Comparison of ENCODE assay signal across 12 cellular contexts in the genomic region with DNA sequence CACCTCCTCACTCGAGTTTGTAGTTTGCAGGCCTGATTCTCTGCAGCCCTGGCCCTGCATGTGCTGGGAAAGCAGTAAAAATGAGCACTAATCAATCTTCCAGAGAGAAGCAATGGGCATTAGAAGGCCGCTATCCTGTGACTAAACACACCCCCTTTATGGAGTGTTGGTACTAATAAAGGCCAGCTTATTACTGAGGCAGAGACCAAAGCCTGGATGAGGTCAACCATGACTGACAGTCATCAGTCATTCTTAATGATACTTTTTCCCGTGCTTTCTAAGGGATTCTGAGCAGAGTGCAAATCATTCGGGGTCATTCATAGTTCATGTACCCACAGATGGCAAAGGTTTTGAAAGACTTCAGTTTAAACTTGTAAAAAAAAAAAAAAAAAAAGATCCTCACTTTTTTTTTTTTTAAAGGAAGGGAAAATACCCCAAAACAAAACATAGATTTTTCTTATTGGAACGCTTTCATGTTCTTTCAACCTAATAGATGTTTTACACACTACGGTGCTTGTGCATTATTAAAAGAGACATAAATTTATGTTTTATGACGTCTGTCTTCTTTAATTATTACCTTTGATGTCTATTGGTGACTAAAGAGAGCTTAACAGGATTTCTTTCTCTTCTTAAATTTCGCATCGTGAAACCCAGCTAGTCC. TPM values are rescaled to one million over a fixed set of nuclear protein-coding genes. Genes with fewer than 3 reads are reported as not detected.
A peak's percentile ranks its signal among the peaks of the same experiment; 100 is the strongest.
DNase-seq lines count a peak whose midpoint lies in the region; ATAC-seq and TF ChIP-seq lines count a peak whose summit lies in the region.
"Had no signal": no experiment of that assay in that cellular context is flagged by ENCODE, and none has a peak within 500 bp of the region (broad histone marks: within the 10 kb centered on the region; RNA-seq: fewer than 3 reads in every experiment).

No MANE protein-coding gene starts in this region.

- H3K27ac Mint-ChIP-seq in CD4-positive, alpha-beta T cell, result peak overlapping the region; percentile 49
- no peak overlapping the region for H3K27ac Mint-ChIP-seq in activated naive CD8-positive, alpha-beta T cell treated with anti-CD3 and anti-CD28 coated beads, Interleukin-2, amount 50 U/mL, for 24 hours
- H3K27ac Mint-ChIP-seq: activated T-helper 1 cell treated with anti-CD3 and anti-CD28 coated beads, Interleukin-12 subunit alpha, Interleukin-12 subunit beta, Interleukin-2, Interleukin-4 antibody, amounts not matched to agents 30 ng/mL and 10 ng/mL and 1 ng/mL, durations not matched to agents 14 hours and 24 hours and 36 hours had no signal

- H3K9me3 ChIP-seq in CD4-positive, alpha-beta T cell (ENCODE audit: control insufficient read depth, low read length), result no peaks in the 10 kb centered on the region
- H3K9me3 ChIP-seq in SJCRH30 (replicated peaks), result no peaks in the 10 kb centered on the region

- no peak for DNase-seq in CD4-positive, alpha-beta T cell
- DNase-seq in NCI-H187 treated with DMSO at 0.1 percent for 48 hours (lab: John Stamatoyannopoulos, UW) (peak; percentile 50), left lobe of liver (ENCODE audit: low spot score) (no peak), germinal center (ENCODE audit: low spot score) (no peak), SJCRH30 (no peak), NCI-H226 (no peak)
- DNase-seq in activated naive CD8-positive, alpha-beta T cell treated with anti-CD3 and anti-CD28 coated beads, Interleukin-2, amount 50 U/mL, for 24 hours, result no peak
- DNase-seq in activated effector memory CD4-positive, alpha-beta T cell treated with Interleukin-2 at 50 U/mL for 16 hours, result no peak
- DNase-seq: activated CD4-positive, alpha-beta T cell treated with anti-CD3 and anti-CD28 coated beads for 1 hour; hippocampal formation; NCI-H1436 treated with DMSO at 0.1 percent for 48 hours had no signal

- POLR2A ChIA-PET in CD4-positive, alpha-beta T cell (lab: Charles Lee), result interaction anchor here (3.1 kb wide), 1 partner anchor 14 kb away, joined by 13 read pairs; a partner anchor contains a TSS

- no peaks in the 10 kb centered on the region for H3K36me3 Mint-ChIP-seq in CD4-positive, alpha-beta T cell (ENCODE audit: low read depth)
- no peaks in the 10 kb centered on the region for H3K36me3 Mint-ChIP-seq in activated naive CD8-positive, alpha-beta T cell treated with anti-CD3 and anti-CD28 coated beads, Interleukin-2, amount 50 U/mL, for 24 hours (ENCODE audit: low read depth)

- no peak overlapping the region for H3K4me3 Mint-ChIP-seq in CD4-positive, alpha-beta T cell
- H3K4me3 Mint-ChIP-seq in activated naive CD8-positive, alpha-beta T cell treated with anti-CD3 and anti-CD28 coated beads, Interleukin-2, amount 50 U/mL, for 24 hours, result no peak overlapping the region
- H3K4me3 Mint-ChIP-seq: activated T-helper 1 cell treated with anti-CD3 and anti-CD28 coated beads, Interleukin-12 subunit alpha, Interleukin-12 subunit beta, Interleukin-2, Interleukin-4 antibody, amounts not matched to agents 30 ng/mL and 10 ng/mL and 1 ng/mL, durations not matched to agents 14 hours and 24 hours and 36 hours had no signal

- H3K27me3 Mint-ChIP-seq in CD4-positive, alpha-beta T cell, result no peaks in the 10 kb centered on the region
- H3K27me3 Mint-ChIP-seq in activated naive CD8-positive, alpha-beta T cell treated with anti-CD3 and anti-CD28 coated beads, Interleukin-2, amount 50 U/mL, for 24 hours, result no peaks in the 10 kb centered on the region

- ATAC-seq in CD4-positive, alpha-beta T cell (ENCODE audit: poor library complexity), result no peak
- ATAC-seq in activated naive CD8-positive, alpha-beta T cell treated with anti-CD3 and anti-CD28 coated beads, Interleukin-2, amount 50 U/mL, for 24 hours, result peak; percentile 48
- peak; percentile 66 for ATAC-seq in left lobe of liver

- H3K4me1 Mint-ChIP-seq in CD4-positive, alpha-beta T cell (ENCODE audit: low read depth), result peaks cover 94% of the 10 kb centered on the region
- peaks cover 82% of the 10 kb centered on the region for H3K4me1 Mint-ChIP-seq in activated naive CD8-positive, alpha-beta T cell treated with anti-CD3 and anti-CD28 coated beads, Interleukin-2, amount 50 U/mL, for 24 hours

- CTCF ChIA-PET in CD4-positive, alpha-beta T cell (lab: Charles Lee), result interaction anchor here (0.7 to 1.0 kb wide), 2 partner anchors 9 to 284 kb away, joined by 3 to 4 read pairs; no protein-coding TSS in a partner anchor

- H3K4me1 ChIP-seq in SJCRH30, result no peaks in the 10 kb centered on the region

- no peaks in the 10 kb centered on the region for H3K9me3 Mint-ChIP-seq in CD4-positive, alpha-beta T cell
- H3K9me3 Mint-ChIP-seq in activated naive CD8-positive, alpha-beta T cell treated with anti-CD3 and anti-CD28 coated beads, Interleukin-2, amount 50 U/mL, for 24 hours, result no peaks in the 10 kb centered on the region
- H3K9me3 Mint-ChIP-seq: activated T-helper 1 cell treated with anti-CD3 and anti-CD28 coated beads, Interleukin-12 subunit alpha, Interleukin-12 subunit beta, Interleukin-2, Interleukin-4 antibody, amounts not matched to agents 30 ng/mL and 10 ng/mL and 1 ng/mL, durations not matched to agents 14 hours and 24 hours and 36 hours had no signal

- no peak for TF ChIP-seq CTCF in CD4-positive, alpha-beta T cell (IDR thresholded peaks at IDR 0.05)

- no peak overlapping the region for H3K27ac ChIP-seq in CD4-positive, alpha-beta T cell (ENCODE audit: low read depth, low read length)
- H3K27ac ChIP-seq in SJCRH30, result no peak overlapping the region

- H3K36me3 ChIP-seq in SJCRH30, result no peaks in the 10 kb centered on the region

- H3K27me3 ChIP-seq in CD4-positive, alpha-beta T cell (ENCODE audit: control insufficient read depth, insufficient read depth, low read length), result no peaks in the 10 kb centered on the region
- no peaks in the 10 kb centered on the region for H3K27me3 ChIP-seq in SJCRH30

- no peak overlapping the region for H3K4me3 ChIP-seq in SJCRH30

- intact Hi-C loops in CD4-positive, alpha-beta T cell (cut with DNase I, micrococcal nuclease), result no loop called here

RNA-seq across cellular contexts. Expression of a gene that starts 13.2 kb away (rescaled TPM):
- total RNA-seq in CD4-positive, alpha-beta T cell, result 10 to 100 TPM; 19.9 to 21.5 TPM
- total RNA-seq in left lobe of liver, result 12.1 TPM
- total RNA-seq in SJCRH30 (2014; rRNA removed; shearing (Covaris generic)), result 5.5 and 5.7 TPM in 2 replicates

RNA-seq across cellular contexts. Expression of a gene that starts 14.9 kb away (rescaled TPM):
- 10 to 100 TPM; 14.1 to 14.3 TPM for total RNA-seq in CD4-positive, alpha-beta T cell
- 25.4 TPM for total RNA-seq in left lobe of liver
- 8.7 and 12.2 TPM in 2 replicates for total RNA-seq in SJCRH30 (2014; rRNA removed; shearing (Covaris generic))
